Comparison of ENCODE assay signal across 2 cellular contexts in genomic region chr11:68258363-68258765, GRCh38.
TF ChIP-seq lines count a peak whose summit lies in the region.

No MANE protein-coding gene starts in this region.

TF ChIP-seq in K562, 482 proteins besides CTCF, POLR2A, EP300 and RAD21:
- TF ChIP-seq SAP30 (IDR thresholded peaks at IDR 0.05; ENCODE audit: borderline replicate concordance, insufficient read depth, low read depth, low read length, poor library complexity, severe bottlenecking) (no peak), POLR2G (IDR thresholded peaks at IDR 0.05; ENCODE audit: low read depth, low read length) (peak; percentile 83), RBM22 (IDR thresholded peaks at IDR 0.05; ENCODE audit: low read depth, low read length, poor library complexity, severe bottlenecking) (peak; percentile 56)

TF ChIP-seq in SK-N-SH, 30 proteins besides CTCF, POLR2A, EP300 and RAD21:
- TF ChIP-seq SMC3 (IDR thresholded peaks at IDR 0.05; ENCODE audit: low read depth, low read length) = no peak
- no peak for TF ChIP-seq ELF1 (IDR thresholded peaks at IDR 0.05)
- TF ChIP-seq ZBTB33 (IDR thresholded peaks at IDR 0.05; ENCODE audit: borderline replicate concordance, low read depth) = no peak
- no peak for TF ChIP-seq MAX (IDR thresholded peaks at IDR 0.05; ENCODE audit: low read depth)
- TF ChIP-seq USF2 (IDR thresholded peaks at IDR 0.05; ENCODE audit: borderline replicate concordance, low read depth, low read length) = no peak
- TF ChIP-seq PBX3 (IDR thresholded peaks at IDR 0.05) = no peak
- TF ChIP-seq MXI1 (IDR thresholded peaks at IDR 0.05; ENCODE audit: low read depth, low read length) = no peak
- TF ChIP-seq TCF12 (IDR thresholded peaks at IDR 0.05) = no peak
- no peak for TF ChIP-seq RFX5 (IDR thresholded peaks at IDR 0.05; ENCODE audit: low read length)
- TF ChIP-seq MEF2A (IDR thresholded peaks at IDR 0.05; ENCODE audit: borderline replicate concordance, low read depth) = no peak
- no peak for TF ChIP-seq TAF1 (IDR thresholded peaks at IDR 0.05; ENCODE audit: borderline replicate concordance, low read depth, low read length)
- no peak for TF ChIP-seq CHD2 (IDR thresholded peaks at IDR 0.05; ENCODE audit: low read length, partially characterized antibody)
- no peak for TF ChIP-seq FOSL2 (IDR thresholded peaks at IDR 0.05; ENCODE audit: borderline replicate concordance, low read depth)
- TF ChIP-seq IRF3 (IDR thresholded peaks at IDR 0.05; ENCODE audit: low read depth, low read length) = no peak
- no peak for TF ChIP-seq EZH2phosphoT487 (IDR thresholded peaks at IDR 0.05; ENCODE audit: borderline replicate concordance, low read depth)
- TF ChIP-seq NFIC (IDR thresholded peaks at IDR 0.05; ENCODE audit: borderline replicate concordance) = no peak
- no peak for TF ChIP-seq GABPA (IDR thresholded peaks at IDR 0.05; ENCODE audit: low read depth)
- no peak for TF ChIP-seq POLR2AphosphoS5 (IDR thresholded peaks at IDR 0.05; ENCODE audit: low read depth, low read length)
TF ChIP-seq in SK-N-SH: peak in this region for 0.
